ENCODE assay signal across 14 cellular contexts in genomic region chr6:8375916-8376315, GRCh38. TPM values are rescaled to one million over a fixed set of nuclear protein-coding genes. Genes with fewer than 3 reads are reported as not detected.
DNase-seq lines count a peak whose midpoint lies in the region; ATAC-seq and TF ChIP-seq lines count a peak whose summit lies in the region.
"Had no signal": no experiment of that assay in that cellular context is flagged by ENCODE, and none has a peak within 500 bp of the region (broad histone marks: within the 10 kb centered on the region; RNA-seq: fewer than 3 reads in every experiment).

No MANE protein-coding gene starts in this region.

- ATAC-seq in left colon = peak; percentile 98
- ATAC-seq: CD8-positive, alpha-beta T cell; HCT116 had no signal

- no peak for TF ChIP-seq CTCF in epithelial cell of esophagus (IDR thresholded peaks at IDR 0.05; ENCODE audit: insufficient read depth, low read depth, low read length, missing control alignments)

- H3K4me3 ChIP-seq in epithelial cell of esophagus (ENCODE audit: low read length) = no peak overlapping the region
- H3K4me3 ChIP-seq: GM23248 had no signal

- intact Hi-C loops in left colon (cut with DNase I, micrococcal nuclease) = no loop called here

- DNase-seq in M059J (ENCODE audit: low read depth) = peak; percentile 1
- DNase-seq in epithelial cell of esophagus (ENCODE audit: low read depth) = peak; percentile 9
- DNase-seq in left colon = no peak
- DNase-seq in NK-92 treated with Interleukin-12 subunit alpha and Interleukin-12 subunit beta, amount 100 ng/mL, for 24 hours (lab: John Stamatoyannopoulos, UW) = no peak
- DNase-seq in stimulated activated CD4-positive, alpha-beta T cell treated with anti-CD3 and anti-CD28 coated beads, Interleukin-15, amount 100 ng/mL, for 24 hours = no peak
- DNase-seq in 8988T = no peak
- DNase-seq: CD8-positive, alpha-beta T cell; COR-L47; DMS153; DND-41; GF-D8; GM23248; IMR-90 had no signal

RNA-seq across cellular contexts. Expression of gene SLC35B3, which starts 59.4 kb away (rescaled TPM):
- 17.3 and 29.2 TPM in 2 replicates for total RNA-seq in M059J (2014; rRNA removed; shearing (Covaris generic))
- 10 to 100 TPM; 44.1 to 45.7 TPM for total RNA-seq in left colon

Comparison
In these comparisons a context has a peak if more than half of its experiments do, and no peak if none do; other contexts are left out.
1. DNase-seq: peak in M059J (single experiment) and epithelial cell of esophagus (single experiment); none in left colon (0 of 2), NK-92 treated with Interleukin-12 subunit alpha and Interleukin-12 subunit beta, amount 100 ng/mL, for 24 hours (single experiment), stimulated activated CD4-positive, alpha-beta T cell treated with anti-CD3 and anti-CD28 coated beads, Interleukin-15, amount 100 ng/mL, for 24 hours (single experiment) and 8988T (single experiment).